Comparison of ENCODE assay signal across 22 cellular contexts in the genomic region with DNA sequence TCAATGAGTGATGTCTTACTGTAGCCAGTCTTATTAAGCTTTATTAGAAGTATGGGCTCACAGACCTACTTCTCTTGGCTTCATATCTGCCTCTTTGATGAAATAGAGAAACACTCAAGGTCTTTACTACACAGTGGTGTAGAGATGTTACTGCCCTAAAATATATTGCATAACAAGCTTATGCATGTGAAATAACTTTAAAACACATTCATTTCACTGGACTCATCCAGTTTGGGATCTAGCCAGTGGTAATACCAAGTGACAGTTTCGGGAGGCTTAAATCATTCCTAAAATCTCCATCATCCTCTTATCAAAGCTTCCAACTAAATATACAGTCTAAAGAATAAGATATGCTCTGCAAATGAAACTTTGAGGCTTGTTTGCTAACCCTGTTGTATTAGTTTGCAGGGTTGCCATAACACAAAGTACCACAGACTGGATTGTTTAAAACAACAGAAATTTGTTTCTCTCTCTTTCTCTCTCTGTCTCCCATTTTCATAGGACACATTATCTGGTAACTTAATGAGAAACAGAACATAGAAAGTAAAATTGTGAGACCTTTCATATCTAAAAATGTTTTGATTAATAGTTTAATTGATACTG. TPM values are rescaled to one million over a fixed set of nuclear protein-coding genes. Genes with fewer than 3 reads are reported as not detected.
DNase-seq lines count a peak whose midpoint lies in the region; ATAC-seq and TF ChIP-seq lines count a peak whose summit lies in the region.
"Had no signal": no experiment of that assay in that cellular context is flagged by ENCODE, and none has a peak within 500 bp of the region (broad histone marks: within the 10 kb centered on the region; RNA-seq: fewer than 3 reads in every experiment).

No MANE protein-coding gene starts in this region.

- no peaks in the 10 kb centered on the region for H4K20me1 ChIP-seq in IMR-90 (ENCODE audit: insufficient read depth, low read length)

- TF ChIP-seq CTCF in AG10803 (conservative IDR thresholded peaks at IDR 0.05; ENCODE audit: low read length) (no peak), IMR-90 (conservative IDR thresholded peaks at IDR 0.05; ENCODE audit: low read depth, low read length) (no peak), cardiac fibroblast (IDR thresholded peaks at IDR 0.05; ENCODE audit: low read depth, low read length) (no peak), lung (IDR thresholded peaks at IDR 0.05; ENCODE audit: control extremely low read depth, extremely low read depth) (no peak)

- no peak overlapping the region for H3K4me3 ChIP-seq in AG10803 (ENCODE audit: low read length)
- H3K4me3 ChIP-seq in IMR-90 (ENCODE audit: insufficient read depth, low read depth, low read length) = no peak overlapping the region
- H3K4me3 ChIP-seq in cardiac fibroblast (replicated peaks in 1 of 2; ENCODE audit: low read depth in 2 of 2, low read length in 2 of 2) = no peak overlapping the region
- no peak overlapping the region for H3K4me3 ChIP-seq in lung
- H3K4me3 ChIP-seq: tibial nerve had no signal

- no peak overlapping the region for H4K91ac ChIP-seq in IMR-90 (ENCODE audit: insufficient read depth, low read depth, low read length)

- H3K9me3 ChIP-seq in IMR-90 (ENCODE audit: control insufficient read depth, insufficient read depth, low read length) (no peaks in the 10 kb centered on the region), lung (ENCODE audit: control insufficient read depth in 2 of 2, insufficient read depth in 1 of 2, low read length in 1 of 2) (no peaks in the 10 kb centered on the region)
- H3K9me3 ChIP-seq: tibial nerve had no signal

- POLR2A ChIA-PET in IMR-90 (lab: Charles Lee; ENCODE audit: unreplicated experiment) = interaction anchor here (0.7 kb wide), 1 partner anchor 300 kb away, joined by 10 read pairs; no protein-coding TSS in a partner anchor

- no peak overlapping the region for H3K4ac ChIP-seq in IMR-90 (ENCODE audit: low read depth, low read length)

- H3K9ac ChIP-seq in IMR-90 (ENCODE audit: low read depth, low read length) = no peak overlapping the region
- H3K9ac ChIP-seq: KMS-11 had no signal

- no peaks in the 10 kb centered on the region for H3K79me1 ChIP-seq in IMR-90 (ENCODE audit: low read depth in 1 of 2, low read length in 2 of 2)

- no peak overlapping the region for H4K5ac ChIP-seq in IMR-90 (ENCODE audit: low read depth, low read length)

- no peak overlapping the region for H2AK5ac ChIP-seq in IMR-90 (ENCODE audit: low read depth, low read length)

- no peak for TF ChIP-seq POLR2A in IMR-90 (IDR thresholded peaks at IDR 0.05; ENCODE audit: low read depth, low read length)

- H3K4me1 ChIP-seq in IMR-90 (ENCODE audit: control insufficient read depth, insufficient read depth, low read length) = no peaks in the 10 kb centered on the region; the same call in 1 of the 2 replicates
- H3K4me1 ChIP-seq in lung (ENCODE audit: control insufficient read depth in 2 of 2, insufficient read depth in 2 of 2, low read length in 2 of 2) = peaks cover 0 to 2% of the 10 kb centered on the region in 2 donors

- in situ Hi-C loops in IMR-90 (cut with MboI; ENCODE audit: low sequenced_read_pairs) = no loop called here

- H3K9me1 ChIP-seq in IMR-90 (ENCODE audit: insufficient read depth, low read length) = peaks cover 3% of the 10 kb centered on the region; the same call in 1 of the 2 replicates

- DNase-seq in AG10803 (ENCODE audit: low read depth) = peak; percentile 82
- peak; percentile 75 for DNase-seq in IMR-90
- DNase-seq in cardiac fibroblast (ENCODE audit: low read depth in 2 of 2) = peak; percentile 49 to 70
- no peak for DNase-seq in lung (ENCODE audit: low spot score)
- no peak for DNase-seq in NCI-H82 (lab: John Stamatoyannopoulos, UW)
- no peak for DNase-seq in GDM1 (lab: John Stamatoyannopoulos, UW)
- DNase-seq: activated CD4-positive, alpha-beta T cell treated with anti-CD3 and anti-CD28 coated beads for 1 hour; activated CD8-positive, alpha-beta memory T cell treated with anti-CD3 and anti-CD28 coated beads for 24 hours; activated naive CD4-positive, alpha-beta T cell treated with anti-CD3 and anti-CD28 coated beads, Interleukin-2, amount 50 U/mL, for 16 hours; endodermal cell; GF-D8; H7; immature natural killer cell; NCI-H1105; NCI-H2107; NCI-H510A; small intestine; stimulated activated naive CD4-positive, alpha-beta T cell treated with Interleukin-2 at 50 U/mL for 16 hours had no signal

- H3K23ac ChIP-seq in IMR-90 (ENCODE audit: low read depth, low read length) = no peak overlapping the region

- no peak overlapping the region for H3K18ac ChIP-seq in IMR-90 (ENCODE audit: low read depth, low read length)

- peak; percentile 73 for ATAC-seq in IMR-90 (ENCODE audit: low read depth)
- ATAC-seq in lung (ENCODE audit: insufficient read depth, low FRiP score) = peak; percentile 42
- no peak for ATAC-seq in activated CD4-positive, CD25-positive, alpha-beta regulatory T cell treated with anti-CD3 and anti-CD28 coated beads, Interleukin-2, amount 50 U/mL, for 24 hours
- ATAC-seq in GM21390 (IDR thresholded peaks at IDR 0.05; ENCODE audit: unreplicated experiment) = no peak

- H3K27me3 ChIP-seq in IMR-90 (ENCODE audit: control insufficient read depth, insufficient read depth, low read length) (no peaks in the 10 kb centered on the region), lung (ENCODE audit: control insufficient read depth, insufficient read depth) (no peaks in the 10 kb centered on the region)
- H3K27me3 ChIP-seq: tibial nerve had no signal

- H2BK20ac ChIP-seq in IMR-90 (ENCODE audit: low read depth, low read length) = no peak overlapping the region

- H2AK9ac ChIP-seq in IMR-90 (replicated peaks; ENCODE audit: low read depth, low read length, poor library complexity) = no peak overlapping the region

- no peak overlapping the region for H2AFZ ChIP-seq in IMR-90 (replicated peaks; ENCODE audit: low read length, poor library complexity)

- H3K27ac ChIP-seq in IMR-90 (ENCODE audit: insufficient read depth, low read length) (no peak overlapping the region), lung (ENCODE audit: low read depth in 1 of 2, low read length in 1 of 2) (no peak overlapping the region)
- H3K27ac ChIP-seq: KMS-11, tibial nerve had no signal

- H3K36me3 ChIP-seq in IMR-90 (ENCODE audit: control insufficient read depth, insufficient read depth, low read length) = no peaks in the 10 kb centered on the region
- H3K36me3 ChIP-seq in lung (ENCODE audit: control insufficient read depth in 2 of 2, insufficient read depth in 2 of 2, low read length in 2 of 2) = no peaks in the 10 kb centered on the region
- H3K36me3 ChIP-seq: tibial nerve had no signal

- no peak overlapping the region for H2BK120ac ChIP-seq in IMR-90 (ENCODE audit: low read depth, low read length)

- H3K56ac ChIP-seq in IMR-90 (ENCODE audit: extremely low read depth, insufficient read depth, low read length) = no peak overlapping the region

- H3K4me2 ChIP-seq in IMR-90 (ENCODE audit: low read depth, low read length) = no peak overlapping the region; the same call in 1 of the 2 replicates
- H3K4me2 ChIP-seq: KMS-11 had no signal

- WGBS in IMR-90 (ENCODE audit: extremely low coverage in 2 of 2, insufficient read length in 1 of 2), 2 experiments = no CpG with 5 or more reads among the region's 1 CpG
- 72 to 82% methylated on average over 1 of the region's 1 CpG for WGBS in lung, 2 donors

- H2BK15ac ChIP-seq in IMR-90 (ENCODE audit: low read depth, low read length) = no peak overlapping the region

- CTCF ChIA-PET in IMR-90 (lab: Yijun Ruan, JAX) = no interaction called here

- BruUV-seq in IMR-90 (replicated peaks; lab: Mats Ljungman, UMichigan) = no TSS peak

- H2BK5ac ChIP-seq in IMR-90 (ENCODE audit: low read depth, low read length, poor library complexity, severe bottlenecking) = no peak overlapping the region

- H4K8ac ChIP-seq in IMR-90 (ENCODE audit: low read depth in 2 of 2, low read length in 2 of 2) = no peak overlapping the region

- no peak overlapping the region for H3K14ac ChIP-seq in IMR-90 (replicated peaks; ENCODE audit: low read depth, low read length)

- dilution Hi-C loops in IMR-90 (cut with HindIII; ENCODE audit: low sequenced_read_pairs, unreplicated experiment) = no loop called here

- intact Hi-C loops in IMR-90 (cut with micrococcal nuclease) = no loop called here

- TF ChIP-seq RAD21 in IMR-90 (IDR thresholded peaks at IDR 0.05; ENCODE audit: low read length) = no peak

TF ChIP-seq in IMR-90, 13 proteins besides CTCF, POLR2A, EP300 and RAD21:
- TF ChIP-seq RFX5 (IDR thresholded peaks at IDR 0.05; ENCODE audit: low read depth, low read length) (no peak), CEBPB (IDR thresholded peaks at IDR 0.05; ENCODE audit: low read depth, low read length) (peak; percentile 86)

RNA-seq across cellular contexts. Expression of a gene that starts 52.8 kb away (rescaled TPM):
- 14.7 and 19.0 TPM in 2 replicates for total RNA-seq in IMR-90 (2012; rRNA removed)
- polyA plus RNA-seq in IMR-90 (2012; rRNA removed) = 10.9 and 12.1 TPM in 2 replicates
- polyA plus RNA-seq in IMR-90 (2012; cell fraction: cytosol; rRNA removed) = 7.1 and 8.5 TPM in 2 replicates
- 10.3 and 11.6 TPM in 2 replicates for polyA plus RNA-seq in IMR-90 (2012; cell fraction: nucleus; rRNA removed; ENCODE audit: low replicate concordance)
- 10 to 100 TPM; 13.7 to 39.6 TPM for total RNA-seq in lung
- 1 to 10 TPM; 7.0 to 7.1 TPM for polyA plus RNA-seq in lung

Comparison
In these comparisons a context has a peak if more than half of its experiments do, and no peak if none do; other contexts are left out.
1. DNase-seq: peak in AG10803 (single experiment), IMR-90 (single experiment) and cardiac fibroblast (2 of 2); none in lung (single experiment), NCI-H82 (single experiment) and GDM1 (single experiment).
2. ATAC-seq: peak in IMR-90 (single experiment) and lung (single experiment); none in activated CD4-positive, CD25-positive, alpha-beta regulatory T cell treated with anti-CD3 and anti-CD28 coated beads, Interleukin-2, amount 50 U/mL, for 24 hours (0 of 2) and GM21390 (single experiment).